ENCODE assay signal across 22 cellular contexts in the genomic region with DNA sequence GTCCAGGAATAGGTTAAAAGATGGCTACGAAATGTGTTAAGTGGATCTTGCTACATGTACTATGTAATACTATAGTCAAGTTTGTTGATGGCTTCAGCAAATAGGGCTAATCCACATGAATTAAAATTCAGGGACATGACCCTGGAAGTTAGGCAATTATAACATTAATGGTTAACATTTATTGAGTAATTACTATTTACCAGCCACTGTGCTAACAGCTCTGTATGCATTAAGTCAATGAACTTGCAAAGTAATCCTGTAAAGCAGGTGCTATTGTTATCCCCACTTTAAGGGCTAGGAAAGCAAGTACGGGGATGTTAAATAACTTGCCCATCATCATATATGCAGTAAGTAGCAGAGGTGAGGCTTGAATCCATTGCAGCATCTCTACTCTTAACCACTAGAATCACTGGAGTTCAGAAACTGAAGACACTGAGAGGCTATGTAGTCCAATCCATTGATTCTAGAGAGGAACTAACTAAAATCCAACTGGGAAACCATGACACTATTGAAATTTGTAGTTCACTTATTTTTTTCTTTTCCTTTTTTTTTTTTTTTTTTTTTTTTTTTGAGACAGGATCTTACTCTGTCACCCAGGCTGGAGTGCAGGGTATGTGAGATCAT.
"Had no signal": no experiment of that assay in that cellular context is flagged by ENCODE, and none has a peak within 500 bp of the region (broad histone marks: within the 10 kb centered on the region; RNA-seq: fewer than 3 reads in every experiment).

No MANE protein-coding gene starts in this region.

- DNase-seq: cortex of kidney; effector memory CD8-positive, alpha-beta T cell; foreskin fibroblast; gastrocnemius medialis; head of caudate nucleus; mesenchymal stem cell; mucosa of descending colon; naive B cell; right cardiac atrium; stimulated activated CD4-positive, alpha-beta T cell treated with anti-CD3 and anti-CD28 coated beads, Interleukin-15, amount 100 ng/mL, for 24 hours; stimulated activated CD4-positive, alpha-beta T cell treated with anti-CD3 and anti-CD28 coated beads, Interleukin-2, amount 100 ng/mL, for 48 hours; stimulated activated naive B cell treated with anti-CD40 and anti-IgM and Interleukin-4, amounts not matched to agents 10 μg/mL and 1 μg/mL and 100 μg/mL, for 72 hours; stimulated activated naive CD8-positive, alpha-beta T cell treated with anti-CD3 and anti-CD28 coated beads, Interleukin-15, amount 100 ng/mL, for 72 hours; transverse colon; upper lobe of right lung; uterus had no signal

- H3K4me1 ChIP-seq: gastrocnemius medialis, parathyroid adenoma, prostate gland, suprapubic skin, transverse colon, upper lobe of right lung, uterus had no signal

- H3K27me3 ChIP-seq: gastrocnemius medialis, neutrophil, suprapubic skin, transverse colon, upper lobe of right lung, uterus had no signal

- H3K27ac ChIP-seq: gastrocnemius medialis, neutrophil, parathyroid adenoma, prostate gland, skin epidermis, suprapubic skin, transverse colon, upper lobe of right lung, uterus had no signal

- H3K9me3 ChIP-seq: gastrocnemius medialis, mucosa of descending colon, neutrophil, prostate gland, suprapubic skin, transverse colon, upper lobe of right lung, uterus had no signal

- H3K4me3 ChIP-seq: gastrocnemius medialis, mucosa of descending colon, prostate gland, skin epidermis, suprapubic skin, transverse colon, upper lobe of right lung, uterus had no signal

- ATAC-seq: effector memory CD8-positive, alpha-beta T cell; gastrocnemius medialis; mucosa of descending colon; natural killer cell treated with Interleukin-12 subunit alpha and Interleukin-12 subunit beta and Interleukin-15 and Interleukin-18, amount 100 ng/mL, for 72 hours; right cardiac atrium; stimulated activated naive B cell treated with anti-CD40 and anti-IgM and Interleukin-4, amounts not matched to agents 10 μg/mL and 1 μg/mL and 100 μg/mL, for 72 hours; stimulated activated naive CD8-positive, alpha-beta T cell treated with anti-CD3 and anti-CD28 coated beads, Interleukin-15, amount 100 ng/mL, for 72 hours; upper lobe of right lung had no signal

- H3K9ac ChIP-seq: parathyroid adenoma had no signal

- H3K36me3 ChIP-seq: gastrocnemius medialis, neutrophil, prostate gland, suprapubic skin, transverse colon, upper lobe of right lung, uterus had no signal
